In the genomic region with DNA sequence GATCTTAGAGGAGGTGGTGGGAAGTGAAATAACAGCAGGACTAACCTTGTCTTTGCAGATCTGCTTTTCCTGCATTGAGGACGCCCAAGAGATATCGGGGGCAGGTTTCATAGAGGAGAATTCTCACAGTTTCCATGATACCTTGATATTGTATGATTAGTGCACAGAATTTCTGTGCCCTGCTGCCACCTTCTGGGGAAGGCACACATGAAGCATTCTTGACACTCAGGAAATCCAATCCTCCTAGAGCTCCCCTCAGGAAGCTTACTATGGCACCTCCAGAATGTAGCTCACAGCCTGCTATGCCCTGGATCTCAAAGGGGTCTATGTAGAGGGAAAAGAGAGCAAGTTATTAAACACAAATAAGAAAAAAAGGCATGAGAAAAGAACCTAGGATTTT, we compare ENCODE assay signal across 11 cellular contexts. TPM values are rescaled to one million over a fixed set of nuclear protein-coding genes. Genes with fewer than 3 reads are reported as not detected.
DNase-seq lines count a peak whose midpoint lies in the region; ATAC-seq and TF ChIP-seq lines count a peak whose summit lies in the region.
"Had no signal": no experiment of that assay in that cellular context is flagged by ENCODE, and none has a peak within 500 bp of the region (broad histone marks: within the 10 kb centered on the region; RNA-seq: fewer than 3 reads in every experiment).

No MANE protein-coding gene starts in this region.

- no peak overlapping the region for H2AFZ ChIP-seq in neural progenitor cell (replicated peaks)

- H3K36me3 ChIP-seq in KOPT-K1 (ENCODE audit: insufficient read depth, low read length) (peaks cover 45% of the 10 kb centered on the region), neural progenitor cell (no peaks in the 10 kb centered on the region)

- no peak overlapping the region for H3K4me3 ChIP-seq in neural progenitor cell

- CTCF ChIA-PET in activated B cell treated with CpG ODN at 0.5 μM for 24 hours (lab: Charles Lee), result interaction anchor here (0.6 to 7.3 kb wide), 47 partner anchors 9 to 747 kb away, joined by 3 to 232 read pairs (median 5); partner anchors contain the start of genes AIM2, CD1A, CD1C and CD1D

- H3K9me3 Mint-ChIP-seq in activated CD4-positive, alpha-beta T cell treated with anti-CD3 and anti-CD28 coated beads, Interleukin-2, amount 10 ng/mL, durations not matched to agents 24 days and 14 days, result no peaks in the 10 kb centered on the region
- H3K9me3 Mint-ChIP-seq in activated B cell treated with CpG ODN at 0.5 μM for 24 hours, result no peaks in the 10 kb centered on the region
- no peaks in the 10 kb centered on the region for H3K9me3 Mint-ChIP-seq in neural progenitor cell

- TF ChIP-seq CTCF in activated B cell treated with CpG ODN at 0.5 μM for 24 hours (IDR thresholded peaks at IDR 0.05) (no peak), neural progenitor cell (IDR thresholded peaks at IDR 0.05) (peak; percentile 30)

- H3K4me1 Mint-ChIP-seq in activated CD4-positive, alpha-beta T cell treated with anti-CD3 and anti-CD28 coated beads, Interleukin-2, amount 10 ng/mL, durations not matched to agents 24 days and 14 days, result peaks cover 6% of the 10 kb centered on the region
- H3K4me1 Mint-ChIP-seq in activated B cell treated with CpG ODN at 0.5 μM for 24 hours, result peaks cover 26% of the 10 kb centered on the region
- no peaks in the 10 kb centered on the region for H3K4me1 Mint-ChIP-seq in neural progenitor cell

- H3K79me2 ChIP-seq in neural progenitor cell (ENCODE audit: low read depth), result no peaks in the 10 kb centered on the region

- no peaks in the 10 kb centered on the region for H3K36me3 Mint-ChIP-seq in activated CD4-positive, alpha-beta T cell treated with anti-CD3 and anti-CD28 coated beads, Interleukin-2, amount 10 ng/mL, durations not matched to agents 24 days and 14 days (ENCODE audit: low read depth)
- H3K36me3 Mint-ChIP-seq in activated B cell treated with CpG ODN at 0.5 μM for 24 hours (ENCODE audit: low read depth) (no peaks in the 10 kb centered on the region), neural progenitor cell (no peaks in the 10 kb centered on the region)

- H3K9ac ChIP-seq in neural progenitor cell, result no peak overlapping the region

- no peak overlapping the region for H3K4me2 ChIP-seq in neural progenitor cell

- H3F3A ChIP-seq in neural progenitor cell (ENCODE audit: low read depth), result no peaks in the 10 kb centered on the region

- no peaks in the 10 kb centered on the region for H4K20me1 ChIP-seq in neural progenitor cell (ENCODE audit: low read depth)

- H3K9me3 ChIP-seq in KOPT-K1 (ENCODE audit: insufficient read depth, low read length, poor library complexity, severe bottlenecking) (peaks cover 26% of the 10 kb centered on the region), neural progenitor cell (ENCODE audit: low read depth) (no peaks in the 10 kb centered on the region)

- H3K27ac ChIP-seq in KOPT-K1 (ENCODE audit: low read depth, low read length, poor library complexity, severe bottlenecking), result peak overlapping the region; percentile 99
- H3K27ac ChIP-seq in neural progenitor cell, result no peak overlapping the region

- ATAC-seq in activated B cell treated with CpG ODN at 0.5 μM for 24 hours (ENCODE audit: low read depth), result peak; percentile 47
- ATAC-seq in GM18870 (IDR thresholded peaks at IDR 0.05; ENCODE audit: unreplicated experiment), result no peak

- no peaks in the 10 kb centered on the region for H3K27me3 ChIP-seq in neural progenitor cell

- H3K4me3 Mint-ChIP-seq in activated CD4-positive, alpha-beta T cell treated with anti-CD3 and anti-CD28 coated beads, Interleukin-2, amount 10 ng/mL, durations not matched to agents 24 days and 14 days, result no peak overlapping the region
- H3K4me3 Mint-ChIP-seq in activated B cell treated with CpG ODN at 0.5 μM for 24 hours, result no peak overlapping the region
- H3K4me3 Mint-ChIP-seq in neural progenitor cell, result no peak overlapping the region

- POLR2A ChIA-PET in activated B cell treated with CpG ODN at 0.5 μM for 24 hours (lab: Charles Lee), result interaction anchor here (0.8 to 1.8 kb wide), 4 partner anchors 44 to 669 kb away, joined by 3 to 11 read pairs (median 6); no protein-coding TSS in a partner anchor

- DNase-seq in activated CD4-positive, alpha-beta T cell treated with anti-CD3 and anti-CD28 coated beads, Interleukin-2, amount 10 ng/mL, durations not matched to agents 24 days and 14 days, result peak; percentile 58
- DNase-seq in activated CD4-positive, alpha-beta T cell treated with anti-CD3 and anti-CD28 coated beads, Interleukin-2, amount 50 U/mL, for 4 hours, result no peak
- DNase-seq in activated B cell treated with CpG ODN at 0.5 μM for 24 hours (no peak), neural progenitor cell (ENCODE audit: low spot score) (peak; percentile 5), NCI-H2081 treated with DMSO at 0.1 percent for 48 hours (lab: John Stamatoyannopoulos, UW) (no peak), HK-2 (ENCODE audit: unreplicated experiment) (no peak)
- DNase-seq: C1 segment of cervical spinal cord, NCI-H187 treated with DMSO at 0.1 percent for 48 hours had no signal

- no peaks in the 10 kb centered on the region for H3K27me3 Mint-ChIP-seq in activated CD4-positive, alpha-beta T cell treated with anti-CD3 and anti-CD28 coated beads, Interleukin-2, amount 10 ng/mL, durations not matched to agents 24 days and 14 days
- H3K27me3 Mint-ChIP-seq in activated B cell treated with CpG ODN at 0.5 μM for 24 hours (no peaks in the 10 kb centered on the region), neural progenitor cell (ENCODE audit: insufficient read depth, low read depth) (no peaks in the 10 kb centered on the region)

- H3K27ac Mint-ChIP-seq in activated CD4-positive, alpha-beta T cell treated with anti-CD3 and anti-CD28 coated beads, Interleukin-2, amount 10 ng/mL, durations not matched to agents 24 days and 14 days, result no peak overlapping the region
- H3K27ac Mint-ChIP-seq in activated B cell treated with CpG ODN at 0.5 μM for 24 hours, result no peak overlapping the region
- no peak overlapping the region for H3K27ac Mint-ChIP-seq in neural progenitor cell

- intact Hi-C loops in activated CD4-positive, alpha-beta T cell treated with anti-CD3 and anti-CD28 coated beads, Interleukin-2, amount 10 ng/mL, durations not matched to agents 24 days and 14 days (cut with micrococcal nuclease), result loop anchor here (2.0 kb wide), 1 partner anchor 125 kb away; no protein-coding TSS in a partner anchor
- intact Hi-C loops in activated B cell treated with CpG ODN at 0.5 μM for 24 hours (cut with micrococcal nuclease), result loop anchor here (1.0 to 10.0 kb wide), 7 partner anchors 67 to 738 kb away; partner anchors contain the start of genes KIRREL1 and OR10T2

- no peaks in the 10 kb centered on the region for H3K4me1 ChIP-seq in neural progenitor cell

RNA-seq across cellular contexts. Expression of gene CD1B, which starts 1.5 kb away (rescaled TPM):
- not detected in 2 replicates for total RNA-seq in activated CD4-positive, alpha-beta T cell treated with anti-CD3 and anti-CD28 coated beads, Interleukin-2, amount 10 ng/mL, durations not matched to agents 24 days and 14 days
- total RNA-seq in activated B cell treated with CpG ODN at 0.5 μM for 24 hours (not detected in 2 replicates), neural progenitor cell (ENCODE audit: low replicate concordance) (not detected in 2 replicates)
- total RNA-seq: urinary bladder had no signal

RNA-seq across cellular contexts. Expression of gene CD1E, which starts 23.9 kb away (rescaled TPM):
- total RNA-seq in activated CD4-positive, alpha-beta T cell treated with anti-CD3 and anti-CD28 coated beads, Interleukin-2, amount 10 ng/mL, durations not matched to agents 24 days and 14 days, result not detected in 2 replicates
- not detected in 2 replicates for total RNA-seq in activated B cell treated with CpG ODN at 0.5 μM for 24 hours
- not detected in 2 replicates for total RNA-seq in neural progenitor cell (ENCODE audit: low replicate concordance)

RNA-seq across cellular contexts. Expression of gene CD1C, which starts 40.1 kb away (rescaled TPM):
- total RNA-seq in activated CD4-positive, alpha-beta T cell treated with anti-CD3 and anti-CD28 coated beads, Interleukin-2, amount 10 ng/mL, durations not matched to agents 24 days and 14 days, result 0.45 and 0.65 TPM in 2 replicates
- total RNA-seq in activated B cell treated with CpG ODN at 0.5 μM for 24 hours (37.3 and 40.8 TPM in 2 replicates), neural progenitor cell (ENCODE audit: low replicate concordance) (not detected in 2 replicates)

Comparison
In these comparisons a context has a peak if more than half of its experiments do, and no peak if none do; other contexts are left out.
1. DNase-seq: peak in activated CD4-positive, alpha-beta T cell treated with anti-CD3 and anti-CD28 coated beads, Interleukin-2, amount 10 ng/mL, durations not matched to agents 24 days and 14 days (single experiment) and neural progenitor cell (single experiment); none in activated CD4-positive, alpha-beta T cell treated with anti-CD3 and anti-CD28 coated beads, Interleukin-2, amount 50 U/mL, for 4 hours (0 of 2), activated B cell treated with CpG ODN at 0.5 μM for 24 hours (single experiment), NCI-H2081 treated with DMSO at 0.1 percent for 48 hours (single experiment) and HK-2 (single experiment).
2. RNA of gene CD1C, which starts 40.1 kb away (total RNA-seq): 37.3 to 40.8 TPM in activated B cell treated with CpG ODN at 0.5 μM for 24 hours; 0.45 to 0.65 TPM in activated CD4-positive, alpha-beta T cell treated with anti-CD3 and anti-CD28 coated beads, Interleukin-2, amount 10 ng/mL, durations not matched to agents 24 days and 14 days and not detected in neural progenitor cell; every median in the first group is over 10 times any median in the second.